8 cellular contexts compared by ENCODE assay signal in the genomic region with DNA sequence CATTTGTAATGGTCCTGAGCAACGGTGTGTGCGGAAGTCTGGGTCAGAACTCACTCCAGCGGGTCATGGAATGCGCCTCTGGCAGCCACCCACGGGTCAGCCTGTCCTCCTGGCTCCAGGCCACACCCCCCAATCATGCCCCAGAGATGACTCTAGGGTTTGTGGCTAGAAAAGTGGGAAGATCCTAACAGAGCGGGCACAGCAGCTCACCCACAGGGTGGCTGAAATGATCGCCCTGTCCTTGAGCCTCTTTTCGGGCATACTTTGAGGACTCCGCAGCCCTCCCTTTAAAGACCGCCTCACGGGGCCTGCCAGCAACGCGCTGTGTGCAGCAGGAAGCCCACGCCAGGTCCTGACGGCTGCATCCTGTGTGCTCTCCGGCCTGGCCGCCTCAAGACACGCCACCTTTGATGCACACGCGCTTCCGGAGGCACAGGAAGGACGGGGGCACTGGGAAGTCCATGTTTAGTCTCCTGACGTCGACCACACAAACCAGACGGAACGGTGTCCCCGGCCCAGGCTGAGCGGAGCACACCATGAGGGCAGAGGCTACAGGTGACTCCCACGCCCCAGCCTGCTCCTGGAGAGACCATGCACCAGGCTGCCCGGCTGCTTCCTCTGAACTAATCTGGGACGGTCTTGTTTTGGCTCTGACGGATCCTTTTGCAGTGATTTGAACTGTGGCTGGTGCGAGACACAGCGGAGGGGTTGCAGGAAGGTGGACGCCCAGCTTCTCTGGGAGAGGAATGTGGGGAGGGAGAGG.
DNase-seq lines count a peak whose midpoint lies in the region; ATAC-seq and TF ChIP-seq lines count a peak whose summit lies in the region.

No MANE protein-coding gene starts in this region.

- no peaks in the 10 kb centered on the region for H3K79me2 ChIP-seq in fibroblast of lung (ENCODE audit: control insufficient read depth, insufficient read depth, low read length)

- no peaks in the 10 kb centered on the region for H3K9me3 Mint-ChIP-seq in progenitor cell of endocrine pancreas (ENCODE audit: low read depth)

- peaks cover 8% of the 10 kb centered on the region for H3K4me1 ChIP-seq in fibroblast of lung (ENCODE audit: control insufficient read depth, extremely low read depth, insufficient read depth, low read length)

- H3K4me1 Mint-ChIP-seq in T-helper 17 cell (peaks cover 9% of the 10 kb centered on the region), progenitor cell of endocrine pancreas (ENCODE audit: low read depth) (peaks cover 2% of the 10 kb centered on the region)

- TF ChIP-seq CTCF in fibroblast of lung (conservative IDR thresholded peaks at IDR 0.05 in 1 of 2, IDR thresholded peaks at IDR 0.05 in 1 of 2; ENCODE audit: low read depth in 1 of 2, low read length in 2 of 2) = no peak
- TF ChIP-seq CTCF in progenitor cell of endocrine pancreas (IDR thresholded peaks at IDR 0.05; ENCODE audit: unreplicated experiment) = no peak
- TF ChIP-seq CTCF in GM20000 (IDR thresholded peaks at IDR 0.05; ENCODE audit: extremely low read depth, missing control alignments) = no peak

- DNase-seq in ELF-1 (ENCODE audit: low read depth, low spot score) = peak; percentile 7
- no peak for DNase-seq in T-helper 17 cell
- DNase-seq in fibroblast of lung (ENCODE audit: low read depth in 2 of 2) = peak; percentile 46 to 50
- DNase-seq in progenitor cell of endocrine pancreas (ENCODE audit: low spot score, unreplicated experiment) = no peak
- no peak for DNase-seq in T1000 (lab: John Stamatoyannopoulos, UW)
- no peak for DNase-seq in GM20000 (ENCODE audit: low spot score)
- DNase-seq in G401 (ENCODE audit: low spot score) = no peak
- no peak for DNase-seq in LoVo (ENCODE audit: low spot score)

- H2AFZ ChIP-seq in fibroblast of lung (ENCODE audit: low read length) = no peak overlapping the region

- peaks cover 2% of the 10 kb centered on the region for H4K20me1 ChIP-seq in fibroblast of lung (ENCODE audit: control insufficient read depth, extremely low read depth, insufficient read depth, low read length)

- H3K4me3 Mint-ChIP-seq in T-helper 17 cell (peak overlapping the region; percentile 64), progenitor cell of endocrine pancreas (ENCODE audit: low read depth) (no peak overlapping the region)

- H3K4me3 ChIP-seq in fibroblast of lung (replicated peaks in 1 of 4; ENCODE audit: control extremely low read depth in 1 of 4, insufficient read depth in 1 of 4, low read depth in 3 of 4, low read length in 4 of 4) = no peak overlapping the region

- ATAC-seq in T-helper 17 cell = peak; percentile 63

- H3K36me3 Mint-ChIP-seq in T-helper 17 cell (ENCODE audit: low read depth) = no peaks in the 10 kb centered on the region
- peaks cover 24% of the 10 kb centered on the region for H3K36me3 Mint-ChIP-seq in progenitor cell of endocrine pancreas (ENCODE audit: insufficient read depth)

- no peaks in the 10 kb centered on the region for H3K36me3 ChIP-seq in fibroblast of lung (ENCODE audit: control insufficient read depth, insufficient read depth, low read length)

- H3K27me3 Mint-ChIP-seq in T-helper 17 cell = peaks cover 1% of the 10 kb centered on the region
- no peaks in the 10 kb centered on the region for H3K27me3 Mint-ChIP-seq in progenitor cell of endocrine pancreas

- in situ Hi-C loops in G401 (cut with HindIII; ENCODE audit: low sequenced_read_pairs) = no loop called here

- no peak overlapping the region for H3K4me2 ChIP-seq in fibroblast of lung (ENCODE audit: extremely low read depth, insufficient read depth, low read length)

- no peaks in the 10 kb centered on the region for H3K27me3 ChIP-seq in fibroblast of lung (ENCODE audit: control insufficient read depth, insufficient read depth, low read length)

- no peak overlapping the region for H3K27ac Mint-ChIP-seq in T-helper 17 cell
- peak overlapping the region; percentile 16 for H3K27ac Mint-ChIP-seq in progenitor cell of endocrine pancreas

- no peaks in the 10 kb centered on the region for H3K9me3 ChIP-seq in T-helper 17 cell (ENCODE audit: control insufficient read depth, low read length, poor library complexity, severe bottlenecking)
- H3K9me3 ChIP-seq in fibroblast of lung (ENCODE audit: control insufficient read depth, insufficient read depth, low read depth, low read length) = no peaks in the 10 kb centered on the region

- no peak overlapping the region for H3K27ac ChIP-seq in fibroblast of lung (ENCODE audit: insufficient read depth, low read length)

- peak overlapping the region; percentile 16 for H3K9ac ChIP-seq in fibroblast of lung (ENCODE audit: insufficient read depth, low read length)

Comparison
In these comparisons a context has a peak if more than half of its experiments do, and no peak if none do; other contexts are left out.
1. DNase-seq: peak in ELF-1 (single experiment) and fibroblast of lung (2 of 2); none in T-helper 17 cell (0 of 3), progenitor cell of endocrine pancreas (single experiment), T1000 (single experiment), GM20000 (single experiment), G401 (single experiment) and LoVo (single experiment).